ENCODE assay signal across 8 cellular contexts in genomic region chr20:33401922-33402369, GRCh38. TPM values are rescaled to one million over a fixed set of nuclear protein-coding genes. Genes with fewer than 3 reads are reported as not detected.
DNase-seq lines count a peak whose midpoint lies in the region; ATAC-seq, FAIRE-seq and TF ChIP-seq lines count a peak whose summit lies in the region.

No MANE protein-coding gene starts in this region.

- 25 to 36% methylated on average over 8 of the region's 8 CpGs for WGBS in testis, 2 donors

- peaks cover 14% of the 10 kb centered on the region for H3K4me1 ChIP-seq in testis

- no peaks in the 10 kb centered on the region for H3K27me3 ChIP-seq in BJ (ENCODE audit: control insufficient read depth, insufficient read depth, low read length)
- no peaks in the 10 kb centered on the region for H3K27me3 ChIP-seq in testis

- POLR2A ChIA-PET in BJ (lab: Charles Lee) = interaction anchor here (0.7 kb wide), 1 partner anchor 248 kb away, joined by 4 read pairs; no protein-coding TSS in a partner anchor

- H3K4me1 Mint-ChIP-seq in activated naive CD8-positive, alpha-beta T cell treated with anti-CD3 and anti-CD28 coated beads, Interleukin-2, amount 50 U/mL, for 24 hours = peaks cover 35% of the 10 kb centered on the region

- TF ChIP-seq CTCF in BJ (IDR thresholded peaks at IDR 0.05; ENCODE audit: insufficient read depth, low read depth, low read length) (no peak), testis (IDR thresholded peaks at IDR 0.05) (no peak)

- CTCF ChIA-PET in BJ (lab: Yijun Ruan, JAX) = interaction anchor here (1.1 to 1.7 kb wide), 2 partner anchors 39 to 266 kb away, joined by 3 to 7 read pairs; no protein-coding TSS in a partner anchor

- no peaks in the 10 kb centered on the region for H3K9me3 ChIP-seq in KOPT-K1 (ENCODE audit: insufficient read depth, low read length, poor library complexity, severe bottlenecking)
- H3K9me3 ChIP-seq in testis = no peaks in the 10 kb centered on the region

- intact Hi-C loops in testis (cut with DNase I; ENCODE audit: low total_unique reads) = no loop called here

- peak overlapping the region; percentile 97 for H3K4me3 ChIP-seq in BJ (ENCODE audit: low read depth, low read length)
- peak overlapping the region; percentile 93 to 97 for H3K4me3 ChIP-seq in testis

- ATAC-seq in activated naive CD8-positive, alpha-beta T cell treated with anti-CD3 and anti-CD28 coated beads, Interleukin-2, amount 50 U/mL, for 24 hours = no peak

- no peaks in the 10 kb centered on the region for H3K27me3 Mint-ChIP-seq in activated naive CD8-positive, alpha-beta T cell treated with anti-CD3 and anti-CD28 coated beads, Interleukin-2, amount 50 U/mL, for 24 hours

- H3K36me3 ChIP-seq in BJ (ENCODE audit: control insufficient read depth, insufficient read depth, low read length) = peaks cover 2% of the 10 kb centered on the region; the same call in 1 of the 2 replicates
- H3K36me3 ChIP-seq in KOPT-K1 (ENCODE audit: insufficient read depth, low read length) = peaks cover 14% of the 10 kb centered on the region; the same call in 1 of the 2 replicates
- H3K36me3 ChIP-seq in testis (ENCODE audit: low read depth, missing control alignments) = no peaks in the 10 kb centered on the region

- peaks cover 3% of the 10 kb centered on the region for H3K36me3 Mint-ChIP-seq in activated naive CD8-positive, alpha-beta T cell treated with anti-CD3 and anti-CD28 coated beads, Interleukin-2, amount 50 U/mL, for 24 hours (ENCODE audit: low read depth)

- H3K27ac Mint-ChIP-seq in activated naive CD8-positive, alpha-beta T cell treated with anti-CD3 and anti-CD28 coated beads, Interleukin-2, amount 50 U/mL, for 24 hours = peak overlapping the region; percentile 87

- peak overlapping the region; percentile 89 for H3K4me3 Mint-ChIP-seq in activated naive CD8-positive, alpha-beta T cell treated with anti-CD3 and anti-CD28 coated beads, Interleukin-2, amount 50 U/mL, for 24 hours

- TF ChIP-seq POLR2A in testis (IDR thresholded peaks at IDR 0.05) = no peak

- FAIRE-seq in GM19239 (lab: Jason Lieb, UNC) = no peak

- no peaks in the 10 kb centered on the region for H3K9me3 Mint-ChIP-seq in activated naive CD8-positive, alpha-beta T cell treated with anti-CD3 and anti-CD28 coated beads, Interleukin-2, amount 50 U/mL, for 24 hours

- DNase-seq in BJ (ENCODE audit: low read depth) (no peak), kidney tubule cell (ENCODE audit: low spot score) (peak; percentile 21), testis (no peak), NCI-H2107 (lab: John Stamatoyannopoulos, UW) (no peak), epidermal melanocyte (ENCODE audit: insufficient read length, low spot score) (no peak), GM19239 (ENCODE audit: insufficient read length, low spot score) (no peak)
- DNase-seq in activated naive CD8-positive, alpha-beta T cell treated with anti-CD3 and anti-CD28 coated beads, Interleukin-2, amount 50 U/mL, for 24 hours = peak; percentile 17

- peak overlapping the region; percentile 60 for H3K27ac ChIP-seq in KOPT-K1 (ENCODE audit: low read depth, low read length, poor library complexity, severe bottlenecking)
- peak overlapping the region in 1 of 2 donors; percentile 34 for H3K27ac ChIP-seq in testis

RNA-seq across cellular contexts. Expression of gene CDK5RAP1, which starts 0.6 kb away (rescaled TPM):
- polyA plus RNA-seq in BJ (2011; rRNA removed) (24.7 and 27.0 TPM in 2 replicates), testis (ENCODE audit: insufficient read depth, low read depth, low replicate concordance) (36.6 TPM)
- polyA minus RNA-seq in BJ (2011; rRNA and poly(A)+ RNA removed) = 23.3 and 25.3 TPM in 2 replicates
- 10 to 100 TPM; 30.8 to 35.9 TPM for total RNA-seq in testis

RNA-seq across cellular contexts. Expression of gene SNTA1, which starts 41.6 kb away (rescaled TPM):
- 14.4 and 24.7 TPM in 2 replicates for polyA plus RNA-seq in BJ (2011; rRNA removed)
- polyA minus RNA-seq in BJ (2011; rRNA and poly(A)+ RNA removed) = 9.9 and 13.3 TPM in 2 replicates
- total RNA-seq in testis = 100 to 1,000 TPM in 1 of 2 donors, 10 to 100 TPM in 1; 96.8 to 135 TPM
- 28.0 TPM for polyA plus RNA-seq in testis (ENCODE audit: insufficient read depth, low read depth, low replicate concordance)

Comparison
In these comparisons a context has a peak if more than half of its experiments do, and no peak if none do; other contexts are left out.
1. DNase-seq: peak in activated naive CD8-positive, alpha-beta T cell treated with anti-CD3 and anti-CD28 coated beads, Interleukin-2, amount 50 U/mL, for 24 hours (single experiment) and kidney tubule cell (single experiment); none in BJ (single experiment), testis (single experiment), NCI-H2107 (single experiment), epidermal melanocyte (single experiment) and GM19239 (single experiment).